In the genomic region with DNA sequence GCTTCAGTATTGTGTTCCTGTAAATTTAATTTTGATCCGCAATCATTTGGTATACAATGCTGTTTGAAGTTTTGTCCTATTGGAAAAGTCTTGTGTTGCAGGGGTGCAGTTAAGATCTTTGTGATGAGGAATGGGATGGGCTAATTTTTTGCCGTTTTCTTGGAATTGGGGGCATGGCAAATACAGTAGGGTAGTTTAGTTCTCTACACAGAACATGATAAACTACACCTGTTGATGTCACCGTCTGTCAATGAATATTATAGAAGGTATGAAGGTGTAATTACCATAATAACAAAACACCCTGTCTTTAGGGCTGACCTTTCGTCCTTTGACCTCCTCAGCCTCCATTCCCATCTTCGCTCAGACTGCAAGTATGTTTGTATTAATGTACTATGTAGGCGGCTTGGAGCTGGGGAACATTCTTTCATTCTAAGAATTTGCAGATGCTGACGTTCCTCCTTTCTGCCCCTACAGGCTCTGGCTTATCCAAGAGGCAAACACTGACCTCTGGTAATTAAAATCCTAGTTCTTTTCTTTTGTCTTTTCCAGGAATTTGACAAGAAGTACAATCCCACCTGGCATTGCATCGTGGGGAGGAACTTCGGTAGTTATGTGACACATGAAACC, we compare ENCODE assay signal across 9 cellular contexts. TPM values are rescaled to one million over a fixed set of nuclear protein-coding genes. Genes with fewer than 3 reads are reported as not detected.
DNase-seq lines count a peak whose midpoint lies in the region; ATAC-seq and TF ChIP-seq lines count a peak whose summit lies in the region.
"Had no signal": no experiment of that assay in that cellular context is flagged by ENCODE, and none has a peak within 500 bp of the region (broad histone marks: within the 10 kb centered on the region; RNA-seq: fewer than 3 reads in every experiment).

No MANE protein-coding gene starts in this region.

- no peaks in the 10 kb centered on the region for H3K9me3 ChIP-seq in heart right ventricle

- intact Hi-C loops in heart right ventricle (cut with DNase I), result loop anchor here in 2 of 10 donors (2.0 to 5.0 kb wide), 3 partner anchors 31 to 215 kb away; partner anchors contain the start of genes COQ5 (in 1 of the 2) and UNC119B (in 1 of the 2)
- intact Hi-C loops in Right ventricle myocardium inferior (cut with DNase I), result loop anchor here (5.0 kb wide), 1 partner anchor 50 kb away; the partner anchor contains the start of genes GATC and TRIAP1

- H3K4me1 ChIP-seq in heart right ventricle, result peaks cover 6 to 36% (median 28%) of the 10 kb centered on the region in 9 donors
- peaks cover 1% of the 10 kb centered on the region for H3K4me1 ChIP-seq in urinary bladder (ENCODE audit: insufficient read depth)

- H3K9me3 Mint-ChIP-seq in brain (peaks cover 0 to 3% (median 0%) of the 10 kb centered on the region in 5 experiments), memory B cell (no peaks in the 10 kb centered on the region)

- H3K36me3 ChIP-seq in heart right ventricle (peaks cover 0 to 53% (median 18%) of the 10 kb centered on the region in 9 donors), urinary bladder (ENCODE audit: insufficient read depth) (no peaks in the 10 kb centered on the region)

- H3K4me1 Mint-ChIP-seq in brain, result peaks cover 46% of the 10 kb centered on the region
- peaks cover 21% of the 10 kb centered on the region for H3K4me1 Mint-ChIP-seq in memory B cell

- H3K27ac ChIP-seq in heart right ventricle (peak overlapping the region in 6 of 10 donors; percentile 91 to 97 (median 94)), urinary bladder (ENCODE audit: low read depth) (no peak overlapping the region)

- H3K27me3 Mint-ChIP-seq in brain (peaks cover 5% of the 10 kb centered on the region), memory B cell (no peaks in the 10 kb centered on the region)

- no peak for TF ChIP-seq CTCF in heart right ventricle (IDR thresholded peaks at IDR 0.05)
- TF ChIP-seq CTCF in brain (conservative IDR thresholded peaks at IDR 0.05), result no peak

- H3K36me3 Mint-ChIP-seq in brain (peaks cover 46% of the 10 kb centered on the region), memory B cell (peaks cover 6% of the 10 kb centered on the region)

- H3K27ac Mint-ChIP-seq in brain, result peak overlapping the region; percentile 93 to 99 (median 94)
- H3K27ac Mint-ChIP-seq in memory B cell, result peak overlapping the region; percentile 88

- ATAC-seq in heart right ventricle (no peak), Right ventricle myocardium inferior (no peak), memory B cell (ENCODE audit: low read depth) (no peak), HG03442 (IDR thresholded peaks at IDR 0.05; ENCODE audit: unreplicated experiment) (no peak)

- H3K4me3 Mint-ChIP-seq in brain (peak overlapping the region; percentile 91 to 100 (median 97)), memory B cell (peak overlapping the region; percentile 93)

- 17 to 18% methylated on average over 9 of the region's 9 CpGs for WGBS in heart right ventricle, 2 donors
- 14% methylated on average over 9 of the region's 9 CpGs for WGBS in urinary bladder

- H3K4me3 ChIP-seq in heart right ventricle (peak overlapping the region in 9 of 10 donors; percentile 72 to 99 (median 96)), urinary bladder (ENCODE audit: low read depth, low read length) (peak overlapping the region; percentile 90)

- DNase-seq in heart right ventricle, result no peak
- DNase-seq in Right ventricle myocardium inferior (ENCODE audit: missing footprints), result no peak
- no peak for DNase-seq in memory B cell (ENCODE audit: low spot score in 2 of 2)
- DNase-seq in NCI-H2171 treated with DMSO at 0.1 percent for 48 hours (lab: John Stamatoyannopoulos, UW), result no peak
- no peak for DNase-seq in NCI-H2196 (lab: John Stamatoyannopoulos, UW; ENCODE audit: unreplicated experiment)
- DNase-seq: NCI-H1436 treated with DMSO at 0.1 percent for 48 hours had no signal

- no peaks in the 10 kb centered on the region for H3K27me3 ChIP-seq in heart right ventricle

RNA-seq across cellular contexts. Expression of gene DYNLL1, which starts 1.7 kb away (rescaled TPM):
- total RNA-seq in heart right ventricle, result 100 to 1,000 TPM in 9 of 10 donors, 10 to 100 TPM in 1; 94.0 to 227 (median 120) TPM
- polyA plus RNA-seq in heart right ventricle, result 100 to 1,000 TPM; 136 to 352 TPM
- total RNA-seq in Right ventricle myocardium inferior, result 166 TPM
- 725 TPM for polyA plus RNA-seq in brain (ENCODE audit: insufficient read depth, low read depth, low replicate concordance)
- total RNA-seq in urinary bladder, result 247 TPM
- polyA plus RNA-seq in urinary bladder, result 458 TPM

RNA-seq across cellular contexts. Expression of gene SRSF9, which starts 28.1 kb away (rescaled TPM):
- total RNA-seq in heart right ventricle (10 to 100 TPM; 25.4 to 54.7 (median 32.0) TPM), Right ventricle myocardium inferior (40.1 TPM), urinary bladder (90.6 TPM)
- polyA plus RNA-seq in heart right ventricle (10 to 100 TPM; 29.8 to 42.9 TPM), brain (ENCODE audit: insufficient read depth, low read depth, low replicate concordance) (182 TPM), urinary bladder (80.0 TPM)

RNA-seq across cellular contexts. Expression of gene COQ5, which starts 31.3 kb away (rescaled TPM):
- 10 to 100 TPM; 32.0 to 56.0 (median 43.6) TPM for total RNA-seq in heart right ventricle
- polyA plus RNA-seq in heart right ventricle, result 10 to 100 TPM; 32.5 to 64.5 TPM
- total RNA-seq in Right ventricle myocardium inferior, result 42.9 TPM
- 36.5 TPM for polyA plus RNA-seq in brain (ENCODE audit: insufficient read depth, low read depth, low replicate concordance)
- total RNA-seq in urinary bladder, result 26.8 TPM
- polyA plus RNA-seq in urinary bladder, result 25.0 TPM

RNA-seq across cellular contexts. Expression of gene RNF10, which starts 36.5 kb away (rescaled TPM):
- total RNA-seq in heart right ventricle, result 100 to 1,000 TPM; 228 to 359 (median 271) TPM
- 100 to 1,000 TPM; 218 to 778 TPM for polyA plus RNA-seq in heart right ventricle
- total RNA-seq in Right ventricle myocardium inferior, result 294 TPM
- 148 TPM for polyA plus RNA-seq in brain (ENCODE audit: insufficient read depth, low read depth, low replicate concordance)
- 86.6 TPM for total RNA-seq in urinary bladder
- polyA plus RNA-seq in urinary bladder, result 98.4 TPM

RNA-seq across cellular contexts. Expression of gene GATC, which starts 51.4 kb away (rescaled TPM):
- total RNA-seq in heart right ventricle (10 to 100 TPM in 7 of 10 donors, 1 to 10 TPM in 3; 6.4 to 17.0 (median 11.1) TPM), Right ventricle myocardium inferior (12.1 TPM), urinary bladder (26.2 TPM)
- polyA plus RNA-seq in heart right ventricle (1 to 10 TPM; 6.0 to 7.3 TPM), brain (ENCODE audit: insufficient read depth, low read depth, low replicate concordance) (25.4 TPM), urinary bladder (11.9 TPM)
